ENCODE assay signal across 12 cellular contexts in genomic region chr1:180270767-180271639, GRCh38. TPM values are rescaled to one million over a fixed set of nuclear protein-coding genes. Genes with fewer than 3 reads are reported as not detected.
DNase-seq lines count a peak whose midpoint lies in the region; ATAC-seq, FAIRE-seq and TF ChIP-seq lines count a peak whose summit lies in the region.
"Had no signal": no experiment of that assay in that cellular context is flagged by ENCODE, and none has a peak within 500 bp of the region (broad histone marks: within the 10 kb centered on the region; RNA-seq: fewer than 3 reads in every experiment).

No MANE protein-coding gene starts in this region.

- H3K18ac ChIP-seq in H1 (ENCODE audit: extremely low read depth, low read length): peak overlapping the region; percentile 64

- no peak overlapping the region for H4K5ac ChIP-seq in H1 (ENCODE audit: insufficient read length, low read depth, low read length)

- no peak for TF ChIP-seq EP300 in H1 (IDR thresholded peaks at IDR 0.05; ENCODE audit: borderline replicate concordance in 1 of 2, low read depth in 2 of 2, low read length in 2 of 2)

- H3K4me2 ChIP-seq in H1 (ENCODE audit: insufficient read depth in 1 of 2, low read depth in 2 of 2, low read length in 2 of 2): peak overlapping the region in 1 of 2 experiments; percentile 22; a peak in 1 of 4 replicates

- no peaks in the 10 kb centered on the region for H4K20me1 ChIP-seq in H1 (replicated peaks in 1 of 2; ENCODE audit: control insufficient read depth in 1 of 2, insufficient read depth in 2 of 2, low read length in 2 of 2)

- no peaks in the 10 kb centered on the region for H3K79me1 ChIP-seq in H1 (ENCODE audit: low read depth, low read length)

- 0 out of 2 replicates have a peak overlapping the region, but pooled peaks have one; percentile 19 for H2AK5ac ChIP-seq in H1 (ENCODE audit: low read depth, low read length)

- peaks cover 12% of the 10 kb centered on the region for H3K4me1 Mint-ChIP-seq in Caco-2 (ENCODE audit: low read depth, unreplicated experiment)
- no peaks in the 10 kb centered on the region for H3K4me1 Mint-ChIP-seq in activated CD8-positive, alpha-beta T cell treated with anti-CD3 and anti-CD28 coated beads, Interleukin-2, amount 10 ng/mL, durations not matched to agents 7 days and 5 days (ENCODE audit: low read depth)

- peak overlapping the region; percentile 36; the same call in 1 of the 2 replicates for H2BK15ac ChIP-seq in H1 (ENCODE audit: low read length)

- H3K9me3 ChIP-seq in Caco-2: no peaks in the 10 kb centered on the region
- H3K9me3 ChIP-seq in H1 (ENCODE audit: insufficient read depth in 2 of 2, low read depth in 1 of 2, low read length in 1 of 2): peaks cover 0 to 5% of the 10 kb centered on the region in 2 experiments; a peak in 2 of 4 replicates
- H3K9me3 ChIP-seq in mucosa of stomach (ENCODE audit: control insufficient read depth, low read length): no peaks in the 10 kb centered on the region

- no peak overlapping the region for H3K4me3 ChIP-seq in Caco-2 (ENCODE audit: low read depth, low read length)
- H3K4me3 ChIP-seq in H1 (ENCODE audit: extremely low read depth in 1 of 4, insufficient read depth in 2 of 4, low read depth in 3 of 4, low read length in 4 of 4): no peak overlapping the region
- H3K4me3 ChIP-seq in mucosa of stomach (ENCODE audit: low read length): no peak overlapping the region

- intact Hi-C loops in Caco-2 (cut with micrococcal nuclease; ENCODE audit: unreplicated experiment): no loop called here

- no peak overlapping the region for H3K4me3 Mint-ChIP-seq in Caco-2 (ENCODE audit: unreplicated experiment)
- H3K4me3 Mint-ChIP-seq in activated CD8-positive, alpha-beta T cell treated with anti-CD3 and anti-CD28 coated beads, Interleukin-2, amount 10 ng/mL, durations not matched to agents 7 days and 5 days: no peak overlapping the region

- TF ChIP-seq POLR2A in H1 (IDR thresholded peaks at IDR 0.05; ENCODE audit: control extremely low read depth in 1 of 2, low read depth in 2 of 2, low read length in 2 of 2): no peak

- H3K36me3 Mint-ChIP-seq in Caco-2 (ENCODE audit: insufficient read depth, unreplicated experiment): peaks cover 19% of the 10 kb centered on the region
- H3K36me3 Mint-ChIP-seq in activated CD8-positive, alpha-beta T cell treated with anti-CD3 and anti-CD28 coated beads, Interleukin-2, amount 10 ng/mL, durations not matched to agents 7 days and 5 days (ENCODE audit: low read depth): peaks cover 13% of the 10 kb centered on the region

- H2BK20ac ChIP-seq in H1 (ENCODE audit: low read length): no peak overlapping the region; the same call in 1 of the 2 replicates

- no TSS peak for BruUV-seq in Caco-2 (replicated peaks; lab: Mats Ljungman, UMichigan)

- H3K27ac ChIP-seq in H1 (ENCODE audit: low read depth, low read length): no peak overlapping the region

- no peaks in the 10 kb centered on the region for H3K27me3 Mint-ChIP-seq in Caco-2 (ENCODE audit: insufficient read depth, unreplicated experiment)
- no peaks in the 10 kb centered on the region for H3K27me3 Mint-ChIP-seq in activated CD8-positive, alpha-beta T cell treated with anti-CD3 and anti-CD28 coated beads, Interleukin-2, amount 10 ng/mL, durations not matched to agents 7 days and 5 days (ENCODE audit: low read depth)

- H3K23me2 ChIP-seq in H1 (ENCODE audit: low read depth, low read length): no peaks in the 10 kb centered on the region

- H2BK5ac ChIP-seq in H1 (ENCODE audit: low read depth, low read length): peak overlapping the region; percentile 68; the same call in 1 of the 2 replicates

- H3K27me3 ChIP-seq in Caco-2 (replicated peaks; ENCODE audit: control insufficient read depth, insufficient read depth, low read length): no peaks in the 10 kb centered on the region
- no peaks in the 10 kb centered on the region; a peak in 1 of 7 replicates for H3K27me3 ChIP-seq in H1 (replicated peaks in 1 of 4; ENCODE audit: control insufficient read depth in 3 of 4, extremely low read depth in 1 of 4, insufficient read depth in 3 of 4, low read length in 3 of 4)
- H3K27me3 ChIP-seq in mucosa of stomach (ENCODE audit: control insufficient read depth, insufficient read depth, low read length): no peaks in the 10 kb centered on the region

- H3K27ac Mint-ChIP-seq in Caco-2 (ENCODE audit: unreplicated experiment): peak overlapping the region; percentile 44
- H3K27ac Mint-ChIP-seq in activated CD8-positive, alpha-beta T cell treated with anti-CD3 and anti-CD28 coated beads, Interleukin-2, amount 10 ng/mL, durations not matched to agents 7 days and 5 days: no peak overlapping the region

- whole genome bisulfite sequencing in H1 (ENCODE audit: extremely low coverage in 1 of 2, insufficient coverage in 1 of 2, insufficient read length in 1 of 2, insufficient replicate concordance in 2 of 2, low coverage in 1 of 2, low lambda C conversion rate in 2 of 2, missing lambda C conversion rate in 1 of 2), 2 experiments: 81% methylated on average over 18 of the region's 18 CpGs; no CpG with 5 or more reads in 1 of the 2 experiments

- H3K56ac ChIP-seq in H1 (replicated peaks; ENCODE audit: insufficient read length, low read depth, low read length): no peak overlapping the region

- H3K36me3 ChIP-seq in Caco-2 (ENCODE audit: control insufficient read depth, insufficient read depth, low read length) (no peaks in the 10 kb centered on the region; the same call in none of the 2 replicates), H1 (ENCODE audit: control insufficient read depth in 2 of 4, insufficient read depth in 4 of 4, low read length in 3 of 4) (peaks cover 0 to 9% (median 3%) of the 10 kb centered on the region in 4 experiments; a peak in 5 of 8 replicates), mucosa of stomach (ENCODE audit: control insufficient read depth, insufficient read depth, low read length) (peaks cover 6% of the 10 kb centered on the region)

- DNase-seq in Caco-2 (no peak), NCI-H82 treated with DMSO at 0.1 percent for 48 hours (lab: John Stamatoyannopoulos, UW; ENCODE audit: unreplicated experiment) (peak; percentile 28), H1 (ENCODE audit: low read depth in 1 of 2, low spot score in 2 of 2) (peak in 1 of 2 experiments; percentile 51)
- no peak for DNase-seq in stimulated activated CD4-positive, alpha-beta T cell treated with anti-CD3 and anti-CD28 coated beads, Interleukin-4, amount 100 ng/mL, for 24 hours
- no peak for DNase-seq in activated CD8-positive, alpha-beta T cell treated with anti-CD3 and anti-CD28 coated beads, Interleukin-2, amount 10 ng/mL, durations not matched to agents 7 days and 5 days
- DNase-seq: activated naive CD4-positive, alpha-beta T cell treated with Interleukin-2 at 50 U/mL for 16 hours; erythroblast had no signal

- no peak overlapping the region for H2AFZ ChIP-seq in H1 (ENCODE audit: low read length)

- no peak for TF ChIP-seq RAD21 in H1 (IDR thresholded peaks at IDR 0.05 in 1 of 2, conservative IDR thresholded peaks at IDR 0.05 in 1 of 2; ENCODE audit: low read depth in 2 of 2, low read length in 2 of 2)

- no peak overlapping the region for H2BK120ac ChIP-seq in H1 (replicated peaks; ENCODE audit: low read depth, low read length)

- H3K4me1 ChIP-seq in Caco-2 (peaks cover 10% of the 10 kb centered on the region; the same call in 1 of the 2 replicates), H1 (replicated peaks in 1 of 4; ENCODE audit: control insufficient read depth in 3 of 4, insufficient read depth in 4 of 4, low read length in 3 of 4) (peaks cover 15 to 42% (median 29%) of the 10 kb centered on the region in 4 experiments), mucosa of stomach (ENCODE audit: control insufficient read depth, insufficient read depth, low read length) (peaks cover 26% of the 10 kb centered on the region)

- no peaks in the 10 kb centered on the region for H3K9me3 Mint-ChIP-seq in Caco-2 (ENCODE audit: unreplicated experiment)
- H3K9me3 Mint-ChIP-seq in activated CD8-positive, alpha-beta T cell treated with anti-CD3 and anti-CD28 coated beads, Interleukin-2, amount 10 ng/mL, durations not matched to agents 7 days and 5 days (ENCODE audit: insufficient read depth): no peaks in the 10 kb centered on the region

- no peak overlapping the region for H4K8ac ChIP-seq in H1 (ENCODE audit: extremely low read depth, insufficient read depth, low read length)

- no peak for FAIRE-seq in H1 (lab: Jason Lieb, UNC)
- FAIRE-seq: TTC549 had no signal

- CTCF ChIA-PET in Caco-2 (lab: Charles Lee): interaction anchor here (0.5 to 2.6 kb wide), 4 partner anchors 11 to 627 kb away, joined by 3 to 8 read pairs (median 6); no protein-coding TSS in a partner anchor
- CTCF ChIA-PET in H1 (lab: Charles Lee; ENCODE audit: partially characterized antibody): interaction anchor here (0.7 to 11.1 kb wide), 28 partner anchors 12 to 212 kb away, joined by 3 to 244 read pairs (median 4); no protein-coding TSS in a partner anchor
- CTCF ChIA-PET in activated CD8-positive, alpha-beta T cell treated with anti-CD3 and anti-CD28 coated beads, Interleukin-2, amount 10 ng/mL, durations not matched to agents 7 days and 5 days (lab: Charles Lee): interaction anchor here (1.9 kb wide), 1 partner anchor 18 kb away, joined by 4 read pairs; no protein-coding TSS in a partner anchor

- H2BK12ac ChIP-seq in H1 (ENCODE audit: low read depth, low read length): peak overlapping the region; percentile 63; the same call in 1 of the 2 replicates

- TF ChIP-seq CTCF in Caco-2 (IDR thresholded peaks at IDR 0.05; ENCODE audit: insufficient read depth in 1 of 2, low read depth in 1 of 2, low read length in 1 of 2, severe bottlenecking in 1 of 2, unreplicated experiment in 1 of 2) (no peak), H1 (IDR thresholded peaks at IDR 0.05; ENCODE audit: control extremely low read depth in 1 of 3, insufficient read depth in 1 of 3, low read depth in 1 of 3, low read length in 3 of 3) (no peak)

- no peak overlapping the region for H3K4ac ChIP-seq in H1 (replicated peaks; ENCODE audit: insufficient read length, low read depth, low read length)

- peak overlapping the region; percentile 20 for H4K91ac ChIP-seq in H1 (replicated peaks; ENCODE audit: insufficient read length, low read length)

- ATAC-seq in HG02798 (IDR thresholded peaks at IDR 0.05; ENCODE audit: poor library complexity, unreplicated experiment): no peak
- no peak for ATAC-seq in GM18909 (IDR thresholded peaks at IDR 0.05; ENCODE audit: poor library complexity, unreplicated experiment)
- ATAC-seq in activated CD8-positive, alpha-beta T cell treated with anti-CD3 and anti-CD28 coated beads, Interleukin-2, amount 10 ng/mL, durations not matched to agents 7 days and 5 days: no peak

- H3K14ac ChIP-seq in H1 (ENCODE audit: insufficient read length): no peak overlapping the region

- no peak overlapping the region for H3K23ac ChIP-seq in H1 (ENCODE audit: insufficient read length)

- H3K79me2 ChIP-seq in H1 (ENCODE audit: control insufficient read depth in 1 of 2, insufficient read depth in 2 of 2, low read length in 2 of 2): no peaks in the 10 kb centered on the region

- H3K9ac ChIP-seq in H1 (replicated peaks in 1 of 4; ENCODE audit: extremely low read depth in 1 of 4, low read depth in 3 of 4, low read length in 3 of 4) (no peak overlapping the region; a peak in 1 of 7 replicates), mucosa of stomach (ENCODE audit: low read length) (peak overlapping the region; percentile 30)

- POLR2A ChIA-PET in Caco-2 (lab: Charles Lee): no interaction called here
- POLR2A ChIA-PET in H1 (lab: Charles Lee; ENCODE audit: partially characterized antibody): interaction anchor here (1.0 to 2.8 kb wide), 6 partner anchors 11 to 83 kb away, joined by 3 to 17 read pairs (median 3); no protein-coding TSS in a partner anchor
- POLR2A ChIA-PET in activated CD8-positive, alpha-beta T cell treated with anti-CD3 and anti-CD28 coated beads, Interleukin-2, amount 10 ng/mL, durations not matched to agents 7 days and 5 days (lab: Charles Lee): interaction anchor here (1.3 kb wide), 1 partner anchor 9 kb away, joined by 3 read pairs; no protein-coding TSS in a partner anchor

RNA-seq across cellular contexts. Expression of gene LHX4, which starts 40.9 kb away (rescaled TPM):
- 0.16 and 0.19 TPM in 2 replicates for total RNA-seq in Caco-2 (2022)
- total RNA-seq in H1 (2021; fragmentation: NEBNext Ultra II Directional; extraction: Animal tissue kit (Norgen Biotek cat#: 25700)): 4.9 and 5.7 TPM in 2 replicates
- polyA plus RNA-seq in H1 (2011; rRNA removed): 0.80 and 0.85 TPM in 2 replicates
- polyA plus RNA-seq in H1 (2011; cell fraction: cytosol; rRNA removed): 1.6 TPM
- polyA plus RNA-seq in H1 (2011; cell fraction: nucleus; rRNA removed): 3.3 TPM
- polyA plus RNA-seq in H1 (2012, experiment 1 of 2): 1.7 to 3.9 TPM (median 2.8 TPM) in 4 replicates
- 1.1 TPM for polyA plus RNA-seq in H1 (2012, experiment 2 of 2)
- 1.1 TPM for polyA plus RNA-seq in H1 (2013, experiment 1 of 2)
- 0.96 TPM for polyA plus RNA-seq in H1 (2013, experiment 2 of 2)
- polyA minus RNA-seq in H1 (2011; rRNA and poly(A)+ RNA removed): 2.1 and 3.0 TPM in 2 replicates
- polyA minus RNA-seq in H1 (2011; cell fraction: cytosol; rRNA and poly(A)+ RNA removed): 2.3 TPM
- polyA minus RNA-seq in H1 (2011; cell fraction: nucleus; rRNA and poly(A)+ RNA removed): 3.0 TPM
- not detected for total RNA-seq in activated CD8-positive, alpha-beta T cell treated with anti-CD3 and anti-CD28 coated beads, Interleukin-2, amount 10 ng/mL, durations not matched to agents 7 days and 5 days
- polyA plus RNA-seq: neural cell had no signal
